Comparison of ENCODE assay signal across 1 cellular context in the genomic region with DNA sequence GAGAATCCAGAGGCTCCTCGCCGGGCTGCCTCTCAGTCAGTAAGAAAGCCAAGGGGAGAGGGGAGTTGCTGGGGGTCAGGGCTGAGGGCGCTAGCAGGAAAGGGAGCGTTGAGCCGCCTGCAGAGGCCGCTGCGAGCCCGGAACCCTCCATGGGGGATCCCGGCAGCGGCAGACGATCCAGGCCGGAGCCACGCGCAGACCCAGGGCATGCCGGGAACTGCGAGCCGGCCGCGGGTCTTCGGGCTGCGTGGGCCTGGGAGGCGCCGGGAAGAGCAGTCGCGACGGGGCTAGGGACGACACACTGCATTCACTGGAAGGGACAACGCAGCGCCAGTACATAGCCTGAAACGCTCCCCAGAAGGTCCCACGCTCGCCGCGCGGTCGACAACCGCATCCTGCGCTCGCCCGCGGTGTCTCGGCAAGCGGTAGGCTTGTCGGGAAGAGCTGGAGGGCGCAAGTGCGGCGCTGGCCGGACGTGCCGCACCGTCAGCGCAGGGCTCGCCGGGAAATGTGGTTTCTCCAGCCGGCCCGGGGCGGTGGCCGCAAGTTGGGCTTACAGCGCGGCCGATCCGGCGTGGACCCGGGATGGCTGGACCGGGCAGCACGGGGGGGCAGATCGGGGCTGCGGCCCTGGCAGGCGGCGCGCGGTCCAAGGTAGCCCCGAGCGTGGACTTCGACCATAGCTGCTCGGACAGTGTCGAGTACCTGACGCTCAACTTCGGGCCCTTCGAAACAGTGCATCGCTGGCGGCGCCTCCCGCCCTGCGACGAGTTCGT.
A peak's percentile ranks its signal among the peaks of the same experiment; 100 is the strongest.
TF ChIP-seq lines count a peak whose summit lies in the region.

LZTR1 (plus strand) TSS at position 511 of the 776 bp plus-strand sequence; CDS start at position 586, 75 bp downstream.

TF ChIP-seq in K562, 482 proteins besides CTCF, POLR2A, EP300 and RAD21 (continued from another document and continues in another):
- TF ChIP-seq GTF3C2 (IDR thresholded peaks at IDR 0.05; ENCODE audit: borderline replicate concordance, extremely low read depth, insufficient read length) (no peak), MAFK (IDR thresholded peaks at IDR 0.05; ENCODE audit: low read length) (peak; percentile 66), SRSF3 (IDR thresholded peaks at IDR 0.05; ENCODE audit: insufficient read depth, low read length) (no peak), TCF3 (CRISPR knock-in tag; IDR thresholded peaks at IDR 0.05) (no peak), CREM (IDR thresholded peaks at IDR 0.05; ENCODE audit: low read depth) (no peak), MEF2D (tag; conservative IDR thresholded peaks at IDR 0.05; ENCODE audit: low read depth) (peak; percentile 83), PCBP2 (IDR thresholded peaks at IDR 0.05; ENCODE audit: low read depth, low read length, poor library complexity, severe bottlenecking) (no peak), ZNF239 (CRISPR knock-in tag; IDR thresholded peaks at IDR 0.05) (peak; percentile 87; the same call in 1 of the 2 replicates), STAG1 (CRISPR knock-in tag; IDR thresholded peaks at IDR 0.05; ENCODE audit: borderline replicate concordance) (no peak), SRSF9 (IDR thresholded peaks at IDR 0.05; ENCODE audit: borderline replicate concordance, low read depth, low read length) (no peak), FOXP4 (CRISPR knock-in tag; IDR thresholded peaks at IDR 0.05; ENCODE audit: borderline replicate concordance) (no peak), CXXC5 (CRISPR knock-in tag; IDR thresholded peaks at IDR 0.05) (peak; percentile 100), GATAD2B (IDR thresholded peaks at IDR 0.05; ENCODE audit: borderline replicate concordance) (no peak), CBFA2T2 (conservative IDR thresholded peaks at IDR 0.05) (no peak), NFIX (CRISPR knock-in tag; IDR thresholded peaks at IDR 0.05; ENCODE audit: low read depth) (no peak), UBTF (IDR thresholded peaks at IDR 0.05; ENCODE audit: borderline replicate concordance in 1 of 2, low read depth in 2 of 2, low read length in 2 of 2) (peak; percentile 98 to 99), REST (CRISPR knock-in tag; IDR thresholded peaks at IDR 0.05; ENCODE audit: low read depth) (peak; percentile 95), BRD9 (IDR thresholded peaks at IDR 0.05; ENCODE audit: low read depth, partially characterized antibody) (no peak), POLR2H (tag; IDR thresholded peaks at IDR 0.05; ENCODE audit: low read depth) (no peak), CEBPG (CRISPR knock-in tag; IDR thresholded peaks at IDR 0.05) (no peak), CEBPG (tag; conservative IDR thresholded peaks at IDR 0.05 in 1 of 2, IDR thresholded peaks at IDR 0.05 in 1 of 2) (no peak), ZNF583 (CRISPR knock-in tag; IDR thresholded peaks at IDR 0.05) (peak; percentile 98), TCF7 (IDR thresholded peaks at IDR 0.05; ENCODE audit: borderline replicate concordance) (no peak), E2F3 (CRISPR knock-in tag; IDR thresholded peaks at IDR 0.05) (peak; percentile 98), RB1 (IDR thresholded peaks at IDR 0.05; ENCODE audit: low read depth) (no peak), HMG20B (CRISPR knock-in tag; IDR thresholded peaks at IDR 0.05) (no peak), BRF2 (IDR thresholded peaks at IDR 0.05; ENCODE audit: borderline replicate concordance, insufficient read depth, insufficient read length) (no peak), ZBTB43 (CRISPR knock-in tag; IDR thresholded peaks at IDR 0.05) (no peak), SP1 (CRISPR knock-in tag; IDR thresholded peaks at IDR 0.05) (no peak), ZNF76 (CRISPR knock-in tag; IDR thresholded peaks at IDR 0.05; ENCODE audit: borderline replicate concordance) (peak; percentile 100), ZNF830 (CRISPR knock-in tag; IDR thresholded peaks at IDR 0.05) (no peak), KDM5B (IDR thresholded peaks at IDR 0.05; ENCODE audit: insufficient replicate concordance, low read depth, low read length) (peak; percentile 100), HSF4 (CRISPR knock-in tag; IDR thresholded peaks at IDR 0.05; ENCODE audit: borderline replicate concordance) (no peak), HOXB6 (CRISPR knock-in tag; IDR thresholded peaks at IDR 0.05; ENCODE audit: borderline replicate concordance) (peak; percentile 88; the same call in 1 of the 2 replicates), ZNF699 (CRISPR knock-in tag; IDR thresholded peaks at IDR 0.05; ENCODE audit: insufficient replicate concordance) (no peak), ZNF551 (CRISPR knock-in tag; IDR thresholded peaks at IDR 0.05) (no peak), ZNF584 (CRISPR knock-in tag; IDR thresholded peaks at IDR 0.05; ENCODE audit: low read depth) (no peak), SNIP1 (IDR thresholded peaks at IDR 0.05; ENCODE audit: low read depth) (no peak)
- TF ChIP-seq, protein P1, sequence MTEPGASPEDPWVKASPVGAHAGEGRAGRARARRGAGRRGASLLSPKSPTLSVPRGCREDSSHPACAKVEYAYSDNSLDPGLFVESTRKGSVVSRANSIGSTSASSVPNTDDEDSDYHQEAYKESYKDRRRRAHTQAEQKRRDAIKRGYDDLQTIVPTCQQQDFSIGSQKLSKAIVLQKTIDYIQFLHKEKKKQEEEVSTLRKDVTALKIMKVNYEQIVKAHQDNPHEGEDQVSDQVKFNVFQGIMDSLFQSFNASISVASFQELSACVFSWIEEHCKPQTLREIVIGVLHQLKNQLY (CRISPR knock-in tag; conservative IDR thresholded peaks at IDR 0.05), result peak; percentile 96 to 97
- TF ChIP-seq, protein P2, sequence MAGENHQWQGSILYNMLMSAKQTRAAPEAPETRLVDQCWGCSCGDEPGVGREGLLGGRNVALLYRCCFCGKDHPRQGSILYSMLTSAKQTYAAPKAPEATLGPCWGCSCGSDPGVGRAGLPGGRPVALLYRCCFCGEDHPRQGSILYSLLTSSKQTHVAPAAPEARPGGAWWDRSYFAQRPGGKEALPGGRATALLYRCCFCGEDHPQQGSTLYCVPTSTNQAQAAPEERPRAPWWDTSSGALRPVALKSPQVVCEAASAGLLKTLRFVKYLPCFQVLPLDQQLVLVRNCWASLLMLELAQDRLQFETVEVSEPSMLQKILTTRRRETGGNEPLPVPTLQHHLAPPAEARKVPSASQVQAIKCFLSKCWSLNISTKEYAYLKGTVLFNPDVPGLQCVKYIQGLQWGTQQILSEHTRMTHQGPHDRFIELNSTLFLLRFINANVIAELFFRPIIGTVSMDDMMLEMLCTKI (IDR thresholded peaks at IDR 0.05; ENCODE audit: partially characterized antibody), result no peak
- TF ChIP-seq, protein P3, sequence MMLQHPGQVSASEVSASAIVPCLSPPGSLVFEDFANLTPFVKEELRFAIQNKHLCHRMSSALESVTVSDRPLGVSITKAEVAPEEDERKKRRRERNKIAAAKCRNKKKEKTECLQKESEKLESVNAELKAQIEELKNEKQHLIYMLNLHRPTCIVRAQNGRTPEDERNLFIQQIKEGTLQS (IDR thresholded peaks at IDR 0.05), result no peak
- TF ChIP-seq, protein P3 (CRISPR knock-in tag; conservative IDR thresholded peaks at IDR 0.05), result peak; percentile 99
- TF ChIP-seq, protein P4, sequence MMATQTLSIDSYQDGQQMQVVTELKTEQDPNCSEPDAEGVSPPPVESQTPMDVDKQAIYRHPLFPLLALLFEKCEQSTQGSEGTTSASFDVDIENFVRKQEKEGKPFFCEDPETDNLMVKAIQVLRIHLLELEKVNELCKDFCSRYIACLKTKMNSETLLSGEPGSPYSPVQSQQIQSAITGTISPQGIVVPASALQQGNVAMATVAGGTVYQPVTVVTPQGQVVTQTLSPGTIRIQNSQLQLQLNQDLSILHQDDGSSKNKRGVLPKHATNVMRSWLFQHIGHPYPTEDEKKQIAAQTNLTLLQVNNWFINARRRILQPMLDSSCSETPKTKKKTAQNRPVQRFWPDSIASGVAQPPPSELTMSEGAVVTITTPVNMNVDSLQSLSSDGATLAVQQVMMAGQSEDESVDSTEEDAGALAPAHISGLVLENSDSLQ (IDR thresholded peaks at IDR 0.05), result no peak
